In genomic region chr4:99574530-99575314, GRCh38 we compare ENCODE assay signal across 9 cellular contexts. TPM values are rescaled to one million over a fixed set of nuclear protein-coding genes. Genes with fewer than 3 reads are reported as not detected.
DNase-seq lines count a peak whose midpoint lies in the region; ATAC-seq and TF ChIP-seq lines count a peak whose summit lies in the region.
"Had no signal": no experiment of that assay in that cellular context is flagged by ENCODE, and none has a peak within 500 bp of the region (broad histone marks: within the 10 kb centered on the region; RNA-seq: fewer than 3 reads in every experiment).

MTTP (plus strand) TSS chr4:99574824; CDS start chr4:99574910, 86 bp downstream.

- H3K27me3 ChIP-seq in GM23338 (ENCODE audit: insufficient read depth): no peaks in the 10 kb centered on the region

- no peak for TF ChIP-seq CTCF in GM23338 (conservative IDR thresholded peaks at IDR 0.05; ENCODE audit: low read depth in 2 of 2)

- H3K4me3 ChIP-seq in GM23338: peak within 1 kb of the TSS; percentile 1; the same call in 1 of the 2 replicates

- H4K20me1 ChIP-seq in GM23338 (replicated peaks; ENCODE audit: insufficient read depth): no peaks in the 10 kb centered on the region

- peak within 1 kb of the TSS; percentile 5; the same call in 1 of the 2 replicates for H3K4me2 ChIP-seq in GM23338

- H3K27me3 Mint-ChIP-seq in GM23338 (ENCODE audit: insufficient read depth, low read depth, poor library complexity): no peaks in the 10 kb centered on the region

- H3K36me3 Mint-ChIP-seq in GM23338 (ENCODE audit: low read depth): no peaks in the 10 kb centered on the region

- peaks cover 9% of the 10 kb centered on the region for H3K4me1 Mint-ChIP-seq in GM23338

- peak within 1 kb of the TSS; percentile 39; the same call in 2 of the 3 replicates for H3K4me3 Mint-ChIP-seq in GM23338

- H3K9me2 ChIP-seq in GM23338 (ENCODE audit: insufficient read depth): no peaks in the 10 kb centered on the region

- ATAC-seq in GM18517 (IDR thresholded peaks at IDR 0.05; ENCODE audit: unreplicated experiment) (peak; percentile 89), GM23338 (peak; percentile 41), HG03571 (IDR thresholded peaks at IDR 0.05; ENCODE audit: unreplicated experiment) (peak; percentile 72)

- H3K27ac ChIP-seq in GM23338 (ENCODE audit: low read depth): no peak within 1 kb of the TSS

- H3F3A ChIP-seq in GM23338 (replicated peaks; ENCODE audit: low read depth): no peaks in the 10 kb centered on the region

- no peaks in the 10 kb centered on the region for H3K9me3 Mint-ChIP-seq in GM23338

- H2AFZ ChIP-seq in GM23338: peak within 1 kb of the TSS; percentile 56

- H3K4me1 ChIP-seq in GM23338 (ENCODE audit: insufficient read depth): peaks cover 9% of the 10 kb centered on the region; the same call in 1 of the 2 replicates

- H3K27ac Mint-ChIP-seq in GM23338: peak within 1 kb of the TSS; percentile 93

- no peaks in the 10 kb centered on the region for H3K79me2 ChIP-seq in GM23338 (replicated peaks; ENCODE audit: insufficient read depth)

- DNase-seq in GM23338 (ENCODE audit: low spot score): no peak
- peak; percentile 4 for DNase-seq in medulla oblongata (ENCODE audit: extremely low spot score)
- DNase-seq in occipital lobe (lab: John Stamatoyannopoulos, UW): no peak
- DNase-seq in COLO829 (ENCODE audit: low spot score): no peak
- DNase-seq in NCI-H524 treated with DMSO at 0.1 percent for 48 hours (lab: John Stamatoyannopoulos, UW): no peak
- DNase-seq in stimulated activated naive CD4-positive, alpha-beta T cell (lab: John Stamatoyannopoulos, UW): no peak

- no peaks in the 10 kb centered on the region for H3K36me3 ChIP-seq in GM23338 (ENCODE audit: insufficient read depth)

TF ChIP-seq in GM23338, 12 proteins besides CTCF, POLR2A, EP300 and RAD21:
- TF ChIP-seq ZNF331 (CRISPR knock-in tag; IDR thresholded peaks at IDR 0.05; ENCODE audit: low read depth) (no peak), REST (IDR thresholded peaks at IDR 0.05; ENCODE audit: unreplicated experiment) (no peak), CREB1 (CRISPR knock-in tag; IDR thresholded peaks at IDR 0.05; ENCODE audit: low read depth) (no peak), EZH2phosphoT487 (IDR thresholded peaks at IDR 0.05; ENCODE audit: unreplicated experiment) (no peak), POLR2AphosphoS5 (IDR thresholded peaks at IDR 0.05; ENCODE audit: low read depth) (no peak), JUNB (IDR thresholded peaks at IDR 0.05; ENCODE audit: unreplicated experiment) (no peak)

RNA-seq across cellular contexts. Expression of gene MTTP, which starts in this region (rescaled TPM):
- 0.14 TPM in 1 of 2 replicates, not detected in the other for total RNA-seq in GM23338 (2014; rRNA removed; shearing (Covaris generic))
- 0.08 and 0.50 TPM in 2 replicates for polyA plus RNA-seq in GM23338 (2016; fragmentation: Nextera tagmentation; extraction: Ambion mirVana)
- total RNA-seq in occipital lobe: 3.4 TPM
- total RNA-seq: T-helper 2 cell treated with Interferon-gamma antibody and Interleukin-4, amounts not matched to agents 100 ng/mL and 5 ng/mL, for 36 hours had no signal

Comparison
In these comparisons a context has a peak if more than half of its experiments do, and no peak if none do; other contexts are left out.
1. Peak in ATAC-seq, H3K4me3 ChIP-seq and H3K4me2 ChIP-seq in GM23338; RNA of the gene not detected or under 1 TPM.